Comparison of ENCODE assay signal across 30 cellular contexts in the genomic region with DNA sequence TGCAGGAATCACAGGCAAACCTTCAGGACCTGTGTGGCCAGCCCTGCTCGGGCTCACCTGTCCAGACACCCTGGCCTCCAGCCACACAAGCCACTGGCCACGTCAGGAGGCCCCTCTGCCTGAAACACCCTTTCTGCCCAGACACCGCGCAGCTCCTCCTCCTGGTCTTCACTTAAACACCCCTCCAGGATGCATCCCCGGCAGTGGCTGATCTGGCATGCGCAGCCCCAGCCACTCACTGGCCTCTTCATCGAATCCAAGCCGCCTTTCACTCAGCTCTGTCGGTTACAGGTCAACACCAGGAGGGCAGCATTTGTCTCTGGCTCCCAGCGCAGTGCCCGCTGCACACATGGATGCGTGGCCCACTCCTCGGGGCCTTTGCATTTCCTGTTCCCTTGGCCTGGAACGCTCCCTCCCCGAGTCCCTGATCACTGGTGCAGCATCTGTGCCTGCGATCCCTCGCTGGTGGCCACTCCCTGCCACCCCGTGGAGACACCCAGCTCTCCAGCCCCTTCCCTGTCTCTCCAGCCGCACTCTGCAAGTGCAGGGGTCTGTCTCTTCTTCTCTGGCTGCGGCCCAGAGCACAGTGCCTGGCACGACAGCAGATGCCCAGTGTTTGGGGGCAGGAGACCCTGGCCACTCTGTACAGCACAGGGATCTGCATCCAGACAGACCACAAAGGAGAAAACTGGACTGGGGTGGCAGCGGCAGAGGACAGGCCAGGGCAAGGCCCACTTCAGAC. TPM values are rescaled to one million over a fixed set of nuclear protein-coding genes. Genes with fewer than 3 reads are reported as not detected.
DNase-seq lines count a peak whose midpoint lies in the region; ATAC-seq and TF ChIP-seq lines count a peak whose summit lies in the region.
"Had no signal": no experiment of that assay in that cellular context is flagged by ENCODE, and none has a peak within 500 bp of the region (broad histone marks: within the 10 kb centered on the region; RNA-seq: fewer than 3 reads in every experiment).

No MANE protein-coding gene starts in this region.

- H3K4me3 ChIP-seq in right lobe of liver (no peak overlapping the region), spleen (no peak overlapping the region), upper lobe of right lung (no peak overlapping the region)
- H3K4me3 ChIP-seq: GM12878, GM23248 had no signal

- H3K36me3 ChIP-seq in right lobe of liver = peaks cover 0 to 61% (median 6%) of the 10 kb centered on the region in 4 donors
- H3K36me3 ChIP-seq in spleen = peaks cover 0 to 100% (median 96%) of the 10 kb centered on the region in 6 donors
- H3K36me3 ChIP-seq in upper lobe of right lung = peaks cover 90% of the 10 kb centered on the region

- no peak overlapping the region for H3K4me3 Mint-ChIP-seq in T-helper 17 cell
- H3K4me3 Mint-ChIP-seq in chondrocyte (ENCODE audit: unreplicated experiment) = no peak overlapping the region
- H3K4me3 Mint-ChIP-seq: B cell; CD8-positive, alpha-beta T cell; HFFc6 had no signal

- H3K27ac Mint-ChIP-seq in T-helper 17 cell (peak overlapping the region; percentile 82), chondrocyte (ENCODE audit: unreplicated experiment) (no peak overlapping the region)
- H3K27ac Mint-ChIP-seq: B cell; CD8-positive, alpha-beta T cell; HFFc6 had no signal

- 96% methylated on average over 8 of the region's 22 CpGs for whole genome bisulfite sequencing in right lobe of liver (ENCODE audit: insufficient coverage, low coverage, low lambda C conversion rate, missing lambda C conversion rate)
- WGBS in spleen, 5 donors = 91 to 97% (median 95%) methylated on average over 22 of the region's 22 CpGs

- no peaks in the 10 kb centered on the region for H3K9me3 Mint-ChIP-seq in chondrocyte (ENCODE audit: low read depth)
- H3K9me3 Mint-ChIP-seq: CD8-positive, alpha-beta T cell; HFFc6 had no signal

- H3K27me3 Mint-ChIP-seq in T-helper 17 cell (no peaks in the 10 kb centered on the region), chondrocyte (ENCODE audit: low read depth) (no peaks in the 10 kb centered on the region)
- H3K27me3 Mint-ChIP-seq: B cell had no signal

- TF ChIP-seq POLR2A in right lobe of liver (IDR thresholded peaks at IDR 0.05) (no peak), spleen (IDR thresholded peaks at IDR 0.05) (no peak)

- TF ChIP-seq CTCF in chondrocyte (IDR thresholded peaks at IDR 0.05) = no peak
- TF ChIP-seq CTCF in right lobe of liver (IDR thresholded peaks at IDR 0.05) = no peak
- no peak for TF ChIP-seq CTCF in spleen (IDR thresholded peaks at IDR 0.05 in 8 of 11, conservative IDR thresholded peaks at IDR 0.05 in 3 of 11)
- TF ChIP-seq CTCF in upper lobe of right lung (IDR thresholded peaks at IDR 0.05) = no peak

- H3K36me3 Mint-ChIP-seq in T-helper 17 cell (ENCODE audit: low read depth) = peaks cover 7% of the 10 kb centered on the region
- peaks cover 28% of the 10 kb centered on the region for H3K36me3 Mint-ChIP-seq in chondrocyte (ENCODE audit: low read depth)

- H3K9me3 ChIP-seq in T-helper 17 cell (ENCODE audit: control insufficient read depth, low read length, poor library complexity, severe bottlenecking) (no peaks in the 10 kb centered on the region), right lobe of liver (no peaks in the 10 kb centered on the region), spleen (no peaks in the 10 kb centered on the region), upper lobe of right lung (no peaks in the 10 kb centered on the region)

- intact Hi-C loops in right lobe of liver (cut with DNase I) = no loop called here
- intact Hi-C loops in spleen (cut with DNase I; ENCODE audit: low total_unique reads) = no loop called here
- intact Hi-C loops in upper lobe of right lung (cut with DNase I) = no loop called here

- H3K4me1 ChIP-seq in right lobe of liver = no peaks in the 10 kb centered on the region
- peaks cover 0 to 7% (median 3%) of the 10 kb centered on the region in 6 donors for H3K4me1 ChIP-seq in spleen
- no peaks in the 10 kb centered on the region for H3K4me1 ChIP-seq in upper lobe of right lung

- H3K27ac ChIP-seq in right lobe of liver (no peak overlapping the region), spleen (no peak overlapping the region), upper lobe of right lung (no peak overlapping the region)
- H3K27ac ChIP-seq: C4-2B, GM23248, KMS-11 had no signal

- H3K27me3 ChIP-seq in right lobe of liver (no peaks in the 10 kb centered on the region), spleen (replicated peaks in 1 of 7) (no peaks in the 10 kb centered on the region), upper lobe of right lung (no peaks in the 10 kb centered on the region)

- no peak for ATAC-seq in T-helper 17 cell
- no peak for ATAC-seq in right lobe of liver
- ATAC-seq in upper lobe of right lung = no peak
- ATAC-seq: CD8-positive, alpha-beta T cell; GM12878 had no signal

- DNase-seq in T-helper 17 cell = no peak
- DNase-seq in chondrocyte (ENCODE audit: low spot score) = peak; percentile 75
- peak in 2 of 3 donors; percentile 19 to 33 for DNase-seq in right lobe of liver
- peak; percentile 42 for DNase-seq in spleen
- no peak for DNase-seq in COLO829 (ENCODE audit: low spot score)
- DNase-seq in AG08395 (ENCODE audit: low spot score) = no peak
- no peak for DNase-seq in upper lobe of right lung
- DNase-seq: CD8-positive, alpha-beta T cell; DMS 273 treated with DMSO at 0.1 percent for 48 hours; DMS79; EL; GDM1; GM23248; H7; HFFc6; IMR-90; MM.1S; NCI-H1092; NCI-H1417 treated with DMSO at 0.1 percent for 48 hours; NCI-H1694 treated with DMSO at 0.1 percent for 48 hours; NCI-H2081; NCI-H226; NCI-H510A; NCI-H69; RPMI8226; SHP77 had no signal

- H3K4me1 Mint-ChIP-seq in T-helper 17 cell = no peaks in the 10 kb centered on the region
- H3K4me1 Mint-ChIP-seq in chondrocyte (ENCODE audit: low read depth) = no peaks in the 10 kb centered on the region

RNA-seq across cellular contexts. Expression of a gene that starts 9.4 kb away (rescaled TPM):
- total RNA-seq in T-helper 17 cell (10 to 100 TPM; 30.3 to 34.9 TPM), chondrocyte (52.5 to 53.7 TPM (median 53.6 TPM) in 3 replicates), right lobe of liver (10 to 100 TPM; 42.5 to 54.6 (median 53.4) TPM), spleen (10 to 100 TPM; 23.7 to 45.9 (median 32.5) TPM), upper lobe of right lung (47.5 TPM)
- polyA plus RNA-seq in spleen = 10 to 100 TPM; 19.9 to 35.7 (median 20.9) TPM

RNA-seq across cellular contexts. Expression of a gene that starts 15.7 kb away (rescaled TPM):
- total RNA-seq in T-helper 17 cell (10 to 100 TPM; 24.8 to 25.9 TPM), chondrocyte (12.6 to 17.6 TPM (median 15.5 TPM) in 3 replicates), right lobe of liver (1 to 10 TPM; 5.6 to 9.1 (median 7.1) TPM), spleen (10 to 100 TPM; 21.0 to 28.0 (median 26.4) TPM), upper lobe of right lung (18.5 TPM)
- polyA plus RNA-seq in spleen = 10 to 100 TPM; 20.1 to 28.3 (median 24.2) TPM

RNA-seq across cellular contexts. Expression of a gene that starts 18.1 kb away (rescaled TPM):
- total RNA-seq in T-helper 17 cell (under 1 TPM in 1 of 2 donors, not detected in 1; 0.31 TPM), chondrocyte (0.05 to 0.58 TPM in 2 of 3 replicates, not detected in the other), right lobe of liver (1 to 10 TPM in 2 of 6 experiments, under 1 TPM in 4; 0.05 to 2.3 (median 0.32) TPM), spleen (1 to 10 TPM in 5 of 7 donors, under 1 TPM in 2; 0.63 to 4.3 (median 1.6) TPM), upper lobe of right lung (0.29 TPM)
- under 1 TPM; 0.11 to 0.48 (median 0.21) TPM for polyA plus RNA-seq in spleen
- total RNA-seq: CD8-positive, alpha-beta T cell; GM23248; HFFc6; IMR-90 had no signal
- polyA plus RNA-seq: GM23248, IMR-90 had no signal

RNA-seq across cellular contexts. Expression of a gene that starts 22.9 kb away (rescaled TPM):
- 10 to 100 TPM; 63.1 to 63.8 TPM for total RNA-seq in T-helper 17 cell
- total RNA-seq in chondrocyte = 185 to 332 TPM (median 328 TPM) in 3 replicates
- 1 to 10 TPM; 2.2 to 9.6 (median 4.4) TPM for total RNA-seq in right lobe of liver
- 10 to 100 TPM in 6 of 7 donors, 1 to 10 TPM in 1; 8.7 to 39.5 (median 27.1) TPM for total RNA-seq in spleen
- 10 to 100 TPM in 2 of 3 donors, 1 to 10 TPM in 1; 8.8 to 16.5 (median 10.0) TPM for polyA plus RNA-seq in spleen
- total RNA-seq in upper lobe of right lung = 96.6 TPM

Comparison
In these comparisons a context has a peak if more than half of its experiments do, and no peak if none do; other contexts are left out.
1. DNase-seq: peak in chondrocyte (single experiment), right lobe of liver (2 of 3) and spleen (single experiment); none in T-helper 17 cell (0 of 3), COLO829 (single experiment), AG08395 (single experiment) and upper lobe of right lung (single experiment).